Comparison of ENCODE assay signal across 18 cellular contexts in the genomic region with DNA sequence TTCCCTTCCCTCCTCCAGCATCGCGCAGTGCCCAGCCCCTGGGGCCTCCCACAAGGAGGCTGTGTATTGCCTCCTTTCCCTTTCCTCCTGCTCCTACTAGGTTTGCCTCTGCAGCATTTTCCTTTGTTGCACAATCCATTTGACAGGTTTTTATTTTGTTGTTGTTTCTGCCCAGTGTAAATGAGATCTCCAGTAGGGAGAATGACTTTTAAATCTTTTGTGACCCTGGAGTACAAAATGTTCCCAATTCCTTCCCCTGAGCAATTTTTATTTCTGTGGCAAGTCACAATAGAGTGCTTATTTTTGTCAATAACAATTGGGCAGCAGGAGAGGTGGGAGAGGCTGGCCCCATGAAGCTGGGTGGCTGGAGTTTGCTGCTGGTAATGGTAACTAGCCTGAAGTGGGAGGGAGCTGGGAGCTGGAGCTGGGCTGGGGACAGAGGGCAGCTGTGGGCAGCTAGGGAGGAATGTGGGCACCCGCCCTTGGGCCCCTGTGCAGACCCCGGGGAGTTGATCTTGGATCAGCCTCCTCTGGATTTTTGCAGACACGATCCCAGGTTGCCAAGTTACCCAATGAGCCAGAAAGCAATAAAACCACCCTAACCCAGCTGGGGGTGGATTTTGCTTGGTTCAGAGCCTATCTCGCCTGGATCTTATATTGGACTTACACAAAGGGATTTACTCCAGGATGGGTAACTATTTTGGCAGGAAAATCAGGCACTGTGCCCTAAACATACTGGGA.
A peak's percentile ranks its signal among the peaks of the same experiment; 100 is the strongest.
DNase-seq lines count a peak whose midpoint lies in the region; ATAC-seq and TF ChIP-seq lines count a peak whose summit lies in the region.
"Had no signal": no experiment of that assay in that cellular context is flagged by ENCODE, and none has a peak within 500 bp of the region (broad histone marks: within the 10 kb centered on the region; RNA-seq: fewer than 3 reads in every experiment).

No MANE protein-coding gene starts in this region.

- BruUV-seq in A673 (replicated peaks; lab: Mats Ljungman, UMichigan): no TSS peak

- H3K4me3 ChIP-seq in A673 (ENCODE audit: low read depth, low read length, poor library complexity, severe bottlenecking) (no peak overlapping the region), esophagus muscularis mucosa (no peak overlapping the region)

- peaks cover 18% of the 10 kb centered on the region for H3K4me1 Mint-ChIP-seq in osteocyte (ENCODE audit: unreplicated experiment)
- H3K4me1 Mint-ChIP-seq: central memory CD8-positive, alpha-beta T cell had no signal

- CTCF ChIA-PET in A673 (lab: Charles Lee): no interaction called here

- H3K27ac ChIP-seq in A673 (ENCODE audit: low read depth, low read length, poor library complexity, severe bottlenecking) (peak overlapping the region; percentile 40), esophagus muscularis mucosa (replicated peaks in 1 of 4) (no peak overlapping the region)
- H3K27ac ChIP-seq: KMS-11 had no signal

- no peaks in the 10 kb centered on the region for H3K27me3 Mint-ChIP-seq in osteocyte (ENCODE audit: unreplicated experiment)
- H3K27me3 Mint-ChIP-seq: central memory CD8-positive, alpha-beta T cell had no signal

- DNase-seq in A673 (ENCODE audit: low spot score) (peak; percentile 61), M059J (ENCODE audit: low read depth) (peak; percentile 69), ecto neural progenitor cell (ENCODE audit: low spot score) (peak; percentile 53), osteocyte (ENCODE audit: extremely low spot score, unreplicated experiment) (no peak), esophagus muscularis mucosa (ENCODE audit: extremely low spot score) (no peak), Ammon's horn (ENCODE audit: low spot score) (no peak), DMS53 treated with DMSO at 0.1 percent for 48 hours (lab: John Stamatoyannopoulos, UW; ENCODE audit: unreplicated experiment) (no peak)
- DNase-seq: activated CD4-positive, alpha-beta T cell treated with anti-CD3 and anti-CD28 coated beads for 4 hours; effector CD4-positive, alpha-beta T cell; natural killer cell; NCI-H1092 treated with DMSO at 0.1 percent for 48 hours; NCI-H2107; NCI-H526 treated with DMSO at 0.1 percent for 48 hours; stimulated activated naive CD4-positive, alpha-beta T cell treated with Interleukin-2 at 50 U/mL for 16 hours had no signal

- no peak for TF ChIP-seq CTCF in A673 (conservative IDR thresholded peaks at IDR 0.05; ENCODE audit: low read depth, low read length)
- no peak for TF ChIP-seq CTCF in osteocyte (IDR thresholded peaks at IDR 0.05)
- no peak for TF ChIP-seq CTCF in esophagus muscularis mucosa (IDR thresholded peaks at IDR 0.05)

- TF ChIP-seq EP300 in esophagus muscularis mucosa (IDR thresholded peaks at IDR 0.05): no peak

- H3K4me1 ChIP-seq in A673 (ENCODE audit: insufficient read depth, low read length, poor library complexity, severe bottlenecking) (peaks cover 16% of the 10 kb centered on the region), esophagus muscularis mucosa (no peaks in the 10 kb centered on the region)

- H3K4me3 Mint-ChIP-seq in osteocyte (ENCODE audit: unreplicated experiment): no peak overlapping the region
- H3K4me3 Mint-ChIP-seq: central memory CD8-positive, alpha-beta T cell; natural killer cell had no signal

- WGBS in esophagus muscularis mucosa: 73% methylated on average over 6 of the region's 6 CpGs

- no peaks in the 10 kb centered on the region for H3K9me3 Mint-ChIP-seq in osteocyte (ENCODE audit: unreplicated experiment)
- H3K9me3 Mint-ChIP-seq: central memory CD8-positive, alpha-beta T cell; natural killer cell had no signal

- no peak for ATAC-seq in GM18870 (IDR thresholded peaks at IDR 0.05; ENCODE audit: unreplicated experiment)
- ATAC-seq: natural killer cell had no signal

- no peaks in the 10 kb centered on the region for H3K36me3 ChIP-seq in A673 (ENCODE audit: insufficient read depth, low read length, poor library complexity, severe bottlenecking)
- H3K36me3 ChIP-seq in esophagus muscularis mucosa: no peaks in the 10 kb centered on the region

- H3K27ac Mint-ChIP-seq in osteocyte (ENCODE audit: unreplicated experiment): peak overlapping the region; percentile 76
- H3K27ac Mint-ChIP-seq: activated T-helper 2 cell treated with anti-CD3 and anti-CD28 coated beads, Interferon-gamma antibody, Interleukin-2, Interleukin-4, amounts not matched to agents 10 μg/mL and 5 μg/mL and 100 μg/mL, durations not matched to agents 14 hours and 24 hours and 36 hours; natural killer cell had no signal

- H3K36me3 Mint-ChIP-seq in osteocyte (ENCODE audit: unreplicated experiment): no peaks in the 10 kb centered on the region
- H3K36me3 Mint-ChIP-seq: natural killer cell had no signal

- no peaks in the 10 kb centered on the region for H3K9me3 ChIP-seq in A673 (ENCODE audit: low read depth, low read length, poor library complexity, severe bottlenecking)
- H3K9me3 ChIP-seq in esophagus muscularis mucosa: no peaks in the 10 kb centered on the region

- POLR2A ChIA-PET in A673 (lab: Charles Lee; ENCODE audit: low non-redundant PET): no interaction called here

- no peak for TF ChIP-seq POLR2A in esophagus muscularis mucosa (IDR thresholded peaks at IDR 0.05; ENCODE audit: low read depth)

- intact Hi-C loops in A673 (cut with micrococcal nuclease; ENCODE audit: unreplicated experiment) (no loop called here), esophagus muscularis mucosa (cut with DNase I) (no loop called here)

- H3K27me3 ChIP-seq in A673 (replicated peaks; ENCODE audit: insufficient read depth, low read depth, low read length, poor library complexity) (no peaks in the 10 kb centered on the region), esophagus muscularis mucosa (no peaks in the 10 kb centered on the region)

Comparison
In these comparisons a context has a peak if more than half of its experiments do, and no peak if none do; other contexts are left out.
1. DNase-seq: peak in A673 (single experiment), M059J (single experiment) and ecto neural progenitor cell (single experiment); none in osteocyte (single experiment), esophagus muscularis mucosa (single experiment), Ammon's horn (single experiment) and DMS53 treated with DMSO at 0.1 percent for 48 hours (single experiment).